Comparison of ENCODE assay signal across 7 cellular contexts in genomic region chr3:146543461-146544012, GRCh38. TPM values are rescaled to one million over a fixed set of nuclear protein-coding genes. Genes with fewer than 3 reads are reported as not detected.
DNase-seq lines count a peak whose midpoint lies in the region; ATAC-seq and TF ChIP-seq lines count a peak whose summit lies in the region.

No MANE protein-coding gene starts in this region.

- DNase-seq in HCEC 1CT, result peak; percentile 35
- peak; percentile 8 for DNase-seq in NCI-H2029 (lab: John Stamatoyannopoulos, UW)
- no peak for DNase-seq in brain microvascular endothelial cell
- no peak for DNase-seq in medulla oblongata (ENCODE audit: extremely low spot score)

- H3K4me3 ChIP-seq in brain microvascular endothelial cell (ENCODE audit: low read depth, low read length), result peak overlapping the region; percentile 88

- no peaks in the 10 kb centered on the region for H3K27me3 ChIP-seq in brain microvascular endothelial cell (replicated peaks)
- no peaks in the 10 kb centered on the region for H3K27me3 ChIP-seq in layer of hippocampus (ENCODE audit: control insufficient read depth, insufficient read depth, low read length)

- H3K36me3 ChIP-seq in brain microvascular endothelial cell (replicated peaks), result no peaks in the 10 kb centered on the region

- ATAC-seq in GM18502 (IDR thresholded peaks at IDR 0.05; ENCODE audit: poor library complexity, unreplicated experiment), result peak; percentile 19

- peak overlapping the region; percentile 80 for H3K27ac ChIP-seq in brain microvascular endothelial cell
- peak overlapping the region; percentile 85 for H3K27ac ChIP-seq in layer of hippocampus (ENCODE audit: low read depth, low read length)
- peak overlapping the region; percentile 70 for H3K27ac ChIP-seq in temporal lobe (ENCODE audit: low read depth, low read length)

- in situ Hi-C loops in brain microvascular endothelial cell (cut with HindIII; ENCODE audit: low pct_ligation_motif_present, low sequenced_read_pairs), result no loop called here

- TF ChIP-seq CTCF in brain microvascular endothelial cell (IDR thresholded peaks at IDR 0.05; ENCODE audit: low read depth, low read length, missing control alignments), result no peak

RNA-seq across cellular contexts. Expression of gene PLSCR1, which starts 0.9 kb away (rescaled TPM):
- total RNA-seq in temporal lobe, result 10.3 TPM

Comparison
In these comparisons a context has a peak if more than half of its experiments do, and no peak if none do; other contexts are left out.
1. DNase-seq: peak in HCEC 1CT (single experiment) and NCI-H2029 (single experiment); none in brain microvascular endothelial cell (single experiment) and medulla oblongata (single experiment).
2. Peak in every context shown above with its lines, with median percentiles within 50 percentile points of each other: H3K27ac ChIP-seq.